9 cellular contexts compared by ENCODE assay signal in genomic region chr3:48222616-48223513, GRCh38. TPM values are rescaled to one million over a fixed set of nuclear protein-coding genes. Genes with fewer than 3 reads are reported as not detected.
A peak's percentile ranks its signal among the peaks of the same experiment; 100 is the strongest.
DNase-seq lines count a peak whose midpoint lies in the region; ATAC-seq and TF ChIP-seq lines count a peak whose summit lies in the region.
"Had no signal": no experiment of that assay in that cellular context is flagged by ENCODE, and none has a peak within 500 bp of the region (broad histone marks: within the 10 kb centered on the region; RNA-seq: fewer than 3 reads in every experiment).

CAMP (plus strand) TSS chr3:48223495; CDS start chr3:48223512, 17 bp downstream.

- H2BK5ac ChIP-seq in mesenchymal stem cell (ENCODE audit: low read depth, low read length, poor library complexity, severe bottlenecking): no peak within 1 kb of the TSS

- H3K36me3 Mint-ChIP-seq in activated naive CD8-positive, alpha-beta T cell treated with anti-CD3 and anti-CD28 coated beads for 36 hours: no peaks in the 10 kb centered on the region

- no peak within 1 kb of the TSS for H2BK15ac ChIP-seq in mesenchymal stem cell (ENCODE audit: low read depth, poor library complexity, severe bottlenecking)

- no peaks in the 10 kb centered on the region for H3K79me1 ChIP-seq in mesenchymal stem cell (replicated peaks; ENCODE audit: low read length, poor library complexity, severe bottlenecking)

- in situ Hi-C loops in Caki2 (cut with HindIII; ENCODE audit: low pct_unique_long_range_greater_than_20kb, low sequenced_read_pairs): no loop called here

- TF ChIP-seq POLR2A in vagina (IDR thresholded peaks at IDR 0.05): no peak

- H2AFZ ChIP-seq in mesenchymal stem cell (ENCODE audit: low read depth, low read length): no peak within 1 kb of the TSS

- no peak within 1 kb of the TSS for H3K4me3 Mint-ChIP-seq in activated naive CD8-positive, alpha-beta T cell treated with anti-CD3 and anti-CD28 coated beads for 36 hours

- peak; percentile 22 for DNase-seq in Caki2 (ENCODE audit: low read depth)
- DNase-seq in LoVo (ENCODE audit: low spot score): peak; percentile 30
- peak; percentile 22 for DNase-seq in brain pericyte (ENCODE audit: low read depth, low spot score)
- peak; percentile 33 for DNase-seq in mesenchymal stem cell
- DNase-seq in activated naive CD8-positive, alpha-beta T cell treated with anti-CD3 and anti-CD28 coated beads for 36 hours: no peak
- DNase-seq in vagina (ENCODE audit: extremely low spot score in 2 of 2): no peak
- DNase-seq in activated CD4-positive, CD25-positive, alpha-beta regulatory T cell (lab: John Stamatoyannopoulos, UW): no peak

- H3K9me3 ChIP-seq in mesenchymal stem cell (ENCODE audit: control insufficient read depth, low read length) (no peaks in the 10 kb centered on the region), vagina (no peaks in the 10 kb centered on the region)

- intact Hi-C loops in vagina (cut with DNase I): no loop called here

- no peak within 1 kb of the TSS for H3K4ac ChIP-seq in mesenchymal stem cell (ENCODE audit: low read depth in 1 of 2, low read length in 2 of 2)

- H3K4me3 ChIP-seq in mesenchymal stem cell (ENCODE audit: insufficient read depth in 1 of 2, low read depth in 1 of 2, low read length in 2 of 2) (no peak within 1 kb of the TSS), vagina (no peak within 1 kb of the TSS)

- H3K9me3 Mint-ChIP-seq in activated naive CD8-positive, alpha-beta T cell treated with anti-CD3 and anti-CD28 coated beads for 36 hours: no peaks in the 10 kb centered on the region

- H3K9ac ChIP-seq in mesenchymal stem cell (ENCODE audit: low read length): no peak within 1 kb of the TSS

- peaks cover 7% of the 10 kb centered on the region for H3K4me1 Mint-ChIP-seq in activated naive CD8-positive, alpha-beta T cell treated with anti-CD3 and anti-CD28 coated beads for 36 hours

- TF ChIP-seq CTCF in vagina (IDR thresholded peaks at IDR 0.05): no peak

- no peak within 1 kb of the TSS for H2AK5ac ChIP-seq in mesenchymal stem cell (ENCODE audit: low read length, severe bottlenecking)

- no peak within 1 kb of the TSS for H3K14ac ChIP-seq in mesenchymal stem cell (ENCODE audit: low read length in 2 of 2)

- no peak within 1 kb of the TSS for H3K27ac ChIP-seq in mesenchymal stem cell (ENCODE audit: low read length, poor library complexity, severe bottlenecking)
- no peak within 1 kb of the TSS for H3K27ac ChIP-seq in vagina

- no peak within 1 kb of the TSS for H3K18ac ChIP-seq in mesenchymal stem cell (ENCODE audit: low read depth in 1 of 2, low read length in 2 of 2)

- H4K91ac ChIP-seq in mesenchymal stem cell (ENCODE audit: low read length): no peak within 1 kb of the TSS

- H3K36me3 ChIP-seq in mesenchymal stem cell (ENCODE audit: control insufficient read depth in 1 of 2, insufficient read depth in 2 of 2, low read depth in 1 of 2, low read length in 2 of 2) (no peaks in the 10 kb centered on the region), vagina (no peaks in the 10 kb centered on the region)

- H3K27me3 ChIP-seq in mesenchymal stem cell (ENCODE audit: control insufficient read depth in 1 of 2, insufficient read depth in 1 of 2, low read length in 2 of 2) (peaks cover 15 to 38% of the 10 kb centered on the region in 2 experiments), vagina (no peaks in the 10 kb centered on the region)

- H2BK12ac ChIP-seq in mesenchymal stem cell (ENCODE audit: low read length in 2 of 2): no peak within 1 kb of the TSS

- H2BK120ac ChIP-seq in mesenchymal stem cell (ENCODE audit: low read depth, low read length): no peak within 1 kb of the TSS

- WGBS in mesenchymal stem cell: 90% methylated on average over 10 of the region's 11 CpGs

- H3K27me3 Mint-ChIP-seq in activated naive CD8-positive, alpha-beta T cell treated with anti-CD3 and anti-CD28 coated beads for 36 hours: no peaks in the 10 kb centered on the region

- peak within 1 kb of the TSS in 1 of 2 experiments; percentile 57 for H3K23ac ChIP-seq in mesenchymal stem cell (ENCODE audit: low read length in 2 of 2)

- H3K4me2 ChIP-seq in mesenchymal stem cell (ENCODE audit: low read length, poor library complexity, severe bottlenecking): no peak within 1 kb of the TSS

- no peaks in the 10 kb centered on the region for H3K4me1 ChIP-seq in mesenchymal stem cell (ENCODE audit: control insufficient read depth, insufficient read depth, low read depth, low read length)
- peaks cover 6% of the 10 kb centered on the region for H3K4me1 ChIP-seq in vagina

- peak; percentile 58 for ATAC-seq in GM21381 (IDR thresholded peaks at IDR 0.05; ENCODE audit: unreplicated experiment)
- ATAC-seq: HCT116 had no signal

- H4K8ac ChIP-seq in mesenchymal stem cell (ENCODE audit: low read length): no peak within 1 kb of the TSS

- no peak within 1 kb of the TSS for H3K27ac Mint-ChIP-seq in activated naive CD8-positive, alpha-beta T cell treated with anti-CD3 and anti-CD28 coated beads for 36 hours

RNA-seq across cellular contexts. Expression of gene CAMP, which starts in this region (rescaled TPM):
- not detected in 2 replicates for total RNA-seq in Caki2 (2014; rRNA removed; shearing (Covaris generic); ENCODE audit: low replicate concordance)
- polyA plus RNA-seq in mesenchymal stem cell (2013, experiment 1 of 2): not detected
- polyA plus RNA-seq in mesenchymal stem cell (2013, experiment 2 of 2): 0.05 TPM
- total RNA-seq in activated naive CD8-positive, alpha-beta T cell treated with anti-CD3 and anti-CD28 coated beads for 36 hours: not detected
- total RNA-seq in vagina: not detected

Comparison
In these comparisons a context has a peak if more than half of its experiments do, and no peak if none do; other contexts are left out.
1. Peak in DNase-seq in Caki2; RNA of the gene not detected or under 1 TPM.
2. DNase-seq: peak in LoVo (single experiment), brain pericyte (single experiment) and mesenchymal stem cell (single experiment); none in activated naive CD8-positive, alpha-beta T cell treated with anti-CD3 and anti-CD28 coated beads for 36 hours (single experiment), vagina (0 of 2) and activated CD4-positive, CD25-positive, alpha-beta regulatory T cell (0 of 4).